In genomic region chr4:577499-578450, GRCh38 we compare ENCODE assay signal across 10 cellular contexts. TPM values are rescaled to one million over a fixed set of nuclear protein-coding genes. Genes with fewer than 3 reads are reported as not detected.
DNase-seq lines count a peak whose midpoint lies in the region; ATAC-seq and TF ChIP-seq lines count a peak whose summit lies in the region.
"Had no signal": no experiment of that assay in that cellular context is flagged by ENCODE, and none has a peak within 500 bp of the region (broad histone marks: within the 10 kb centered on the region; RNA-seq: fewer than 3 reads in every experiment).

No MANE protein-coding gene starts in this region.

- H3K27me3 ChIP-seq in smooth muscle cell (ENCODE audit: low read depth), result peaks cover 74% of the 10 kb centered on the region

- H3K27ac Mint-ChIP-seq in activated CD4-positive, alpha-beta T cell treated with anti-CD3 and anti-CD28 coated beads for 36 hours, result no peak overlapping the region

- H3K79me2 ChIP-seq in smooth muscle cell (ENCODE audit: low read depth), result no peaks in the 10 kb centered on the region

- H3K4me3 Mint-ChIP-seq in activated CD4-positive, alpha-beta T cell treated with anti-CD3 and anti-CD28 coated beads for 36 hours, result no peak overlapping the region

- H3K4me1 ChIP-seq in smooth muscle cell (ENCODE audit: low read depth), result no peaks in the 10 kb centered on the region

- POLR2A ChIA-PET in activated CD4-positive, alpha-beta T cell treated with anti-CD3 and anti-CD28 coated beads for 36 hours (lab: Charles Lee), result no interaction called here

- H3K9me3 Mint-ChIP-seq in activated CD4-positive, alpha-beta T cell treated with anti-CD3 and anti-CD28 coated beads for 36 hours (ENCODE audit: low read depth), result no peaks in the 10 kb centered on the region

- peaks cover 9% of the 10 kb centered on the region for H3K4me1 Mint-ChIP-seq in activated CD4-positive, alpha-beta T cell treated with anti-CD3 and anti-CD28 coated beads for 36 hours

- CTCF ChIA-PET in activated CD4-positive, alpha-beta T cell treated with anti-CD3 and anti-CD28 coated beads for 36 hours (lab: Charles Lee), result interaction anchor here (0.7 kb wide), 1 partner anchor 512 kb away, joined by 3 read pairs; no protein-coding TSS in a partner anchor

- H3K27ac ChIP-seq in smooth muscle cell (ENCODE audit: low read depth), result no peak overlapping the region
- H3K27ac ChIP-seq: C4-2B, skin epidermis had no signal

- peak; percentile 63 for DNase-seq in activated CD4-positive, alpha-beta T cell treated with anti-CD3 and anti-CD28 coated beads for 36 hours
- no peak for DNase-seq in activated CD4-positive, alpha-beta T cell treated with anti-CD3 and anti-CD28 coated beads for 4 hours
- peak; percentile 62 for DNase-seq in RPMI7951 (ENCODE audit: low read depth)
- DNase-seq in foreskin melanocyte, result peak; percentile 7
- DNase-seq in smooth muscle cell (lab: John Stamatoyannopoulos, UW; ENCODE audit: unreplicated experiment), result no peak
- no peak for DNase-seq in midbrain (lab: John Stamatoyannopoulos, UW)
- DNase-seq in sciatic nerve (ENCODE audit: low spot score), result no peak
- DNase-seq in NCI-H226, result no peak

- H3K4me3 ChIP-seq in smooth muscle cell, result peak overlapping the region; percentile 6

- no peaks in the 10 kb centered on the region for H4K20me1 ChIP-seq in smooth muscle cell (ENCODE audit: low read depth)

- no peak overlapping the region for H2AFZ ChIP-seq in smooth muscle cell (ENCODE audit: low read depth)

- WGBS in smooth muscle cell (ENCODE audit: low lambda C conversion rate), result 10% methylated on average over 41 of the region's 52 CpGs

- H3K36me3 ChIP-seq in smooth muscle cell (ENCODE audit: low read depth), result no peaks in the 10 kb centered on the region

- no peak overlapping the region for H3K9ac ChIP-seq in smooth muscle cell (ENCODE audit: low read depth)

- peak overlapping the region; percentile 82 for H3K4me2 ChIP-seq in smooth muscle cell

- peak; percentile 59 for ATAC-seq in activated CD4-positive, alpha-beta T cell treated with anti-CD3 and anti-CD28 coated beads for 36 hours
- no peak for ATAC-seq in sciatic nerve

- H3K36me3 Mint-ChIP-seq in activated CD4-positive, alpha-beta T cell treated with anti-CD3 and anti-CD28 coated beads for 36 hours (ENCODE audit: low read depth), result no peaks in the 10 kb centered on the region

- no peak for TF ChIP-seq CTCF in smooth muscle cell (IDR thresholded peaks at IDR 0.05; ENCODE audit: borderline replicate concordance, insufficient read depth, poor library complexity, severe bottlenecking)

- H3K27me3 Mint-ChIP-seq in activated CD4-positive, alpha-beta T cell treated with anti-CD3 and anti-CD28 coated beads for 36 hours, result peaks cover 51% of the 10 kb centered on the region

- intact Hi-C loops in activated CD4-positive, alpha-beta T cell treated with anti-CD3 and anti-CD28 coated beads for 36 hours (cut with DNase I, micrococcal nuclease), result loop anchor here in 1 of 2 experiments (5.0 to 10.0 kb wide), 2 partner anchors 283 to 835 kb away; no protein-coding TSS in a partner anchor
- intact Hi-C loops in sciatic nerve (cut with DNase I), result no loop called here

- no peaks in the 10 kb centered on the region for H3K9me3 ChIP-seq in smooth muscle cell (replicated peaks; ENCODE audit: low read depth)

- no peaks in the 10 kb centered on the region for H3F3A ChIP-seq in smooth muscle cell (ENCODE audit: low read depth)

RNA-seq across cellular contexts. Expression of gene TMEM271, which starts 1.7 kb away (rescaled TPM):
- total RNA-seq in activated CD4-positive, alpha-beta T cell treated with anti-CD3 and anti-CD28 coated beads for 36 hours, result not detected
- not detected in 2 replicates for total RNA-seq in RPMI7951 (2014; rRNA removed; shearing (Covaris generic))
- total RNA-seq in smooth muscle cell (not detected in 2 replicates), sciatic nerve (not detected)
- polyA plus RNA-seq in smooth muscle cell, result not detected in 2 replicates

RNA-seq across cellular contexts. Expression of gene PDE6B, which starts 47.6 kb away (rescaled TPM):
- total RNA-seq in activated CD4-positive, alpha-beta T cell treated with anti-CD3 and anti-CD28 coated beads for 36 hours, result 10 to 100 TPM; 16.2 to 17.2 TPM
- total RNA-seq in RPMI7951 (2014; rRNA removed; shearing (Covaris generic)), result not detected in 2 replicates
- total RNA-seq in smooth muscle cell, result 5.1 and 9.8 TPM in 2 replicates
- 7.6 and 9.0 TPM in 2 replicates for polyA plus RNA-seq in smooth muscle cell
- 2.5 TPM for total RNA-seq in sciatic nerve

Comparison
In these comparisons a context has a peak if more than half of its experiments do, and no peak if none do; other contexts are left out.
1. DNase-seq: peak in activated CD4-positive, alpha-beta T cell treated with anti-CD3 and anti-CD28 coated beads for 36 hours (single experiment), RPMI7951 (single experiment) and foreskin melanocyte (single experiment); none in activated CD4-positive, alpha-beta T cell treated with anti-CD3 and anti-CD28 coated beads for 4 hours (0 of 2), smooth muscle cell (single experiment), midbrain (single experiment), sciatic nerve (single experiment) and NCI-H226 (single experiment).